In genomic region chr1:228004887-228005462, GRCh38 we compare ENCODE assay signal across 1 cellular context.
TF ChIP-seq lines count a peak whose summit lies in the region.

No MANE protein-coding gene starts in this region.

TF ChIP-seq in HepG2, 621 proteins besides CTCF, POLR2A, EP300 and RAD21 (continued from another document):
- TF ChIP-seq RCOR2 (CRISPR knock-in tag; IDR thresholded peaks at IDR 0.05): no peak
TF ChIP-seq in HepG2: peak in this region for 0.
